Comparison of ENCODE assay signal across 10 cellular contexts in the genomic region with DNA sequence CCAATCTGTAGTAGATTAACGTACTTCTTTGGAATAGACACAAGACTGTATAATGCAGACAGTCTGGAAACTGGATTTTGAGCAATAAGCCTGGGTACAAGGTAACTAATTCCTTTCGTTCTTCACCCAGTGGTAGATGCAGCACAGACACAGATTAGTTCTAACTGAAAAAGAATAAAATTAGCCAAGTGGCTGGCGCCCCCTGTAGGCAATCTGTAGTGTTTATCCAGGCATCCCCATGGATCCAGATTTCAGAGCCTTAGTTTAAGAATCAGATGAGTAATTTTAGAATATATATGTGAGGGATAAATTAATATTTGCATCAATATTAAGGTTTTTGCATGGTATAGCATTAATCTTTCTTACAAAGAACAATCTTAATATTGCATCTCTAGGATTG.
DNase-seq lines count a peak whose midpoint lies in the region; ATAC-seq and TF ChIP-seq lines count a peak whose summit lies in the region.
"Had no signal": no experiment of that assay in that cellular context is flagged by ENCODE, and none has a peak within 500 bp of the region (broad histone marks: within the 10 kb centered on the region; RNA-seq: fewer than 3 reads in every experiment).

No MANE protein-coding gene starts in this region.

- no peak overlapping the region for H3K4me3 ChIP-seq in Karpas-422 (ENCODE audit: low read length)
- H3K4me3 ChIP-seq in SU-DHL-6 (ENCODE audit: insufficient read depth, low read length, poor library complexity, severe bottlenecking) = no peak overlapping the region
- no peak overlapping the region for H3K4me3 ChIP-seq in lower leg skin (ENCODE audit: low read depth, poor library complexity, severe bottlenecking)
- H3K4me3 ChIP-seq: BLaER1 treated with 17β-estradiol and CSF1 and Interleukin-3, amounts not matched to agents 10 nM and 100 nM; SJSA1 had no signal

- no peak for ATAC-seq in HG02973 (IDR thresholded peaks at IDR 0.05; ENCODE audit: unreplicated experiment)

- H3K4me2 ChIP-seq in Karpas-422 (ENCODE audit: low read depth, low read length, poor library complexity, severe bottlenecking) (no peak overlapping the region), SU-DHL-6 (ENCODE audit: low read depth, low read length, poor library complexity, severe bottlenecking) (no peak overlapping the region)
- H3K4me2 ChIP-seq: BLaER1 treated with 17β-estradiol and CSF1 and Interleukin-3, amounts not matched to agents 10 nM and 100 nM had no signal

- no peaks in the 10 kb centered on the region for H3K27me3 ChIP-seq in Karpas-422 (ENCODE audit: low read length)
- no peaks in the 10 kb centered on the region for H3K27me3 ChIP-seq in SU-DHL-6 (ENCODE audit: low read length)
- H3K27me3 ChIP-seq: BLaER1 treated with 17β-estradiol and CSF1 and Interleukin-3, amounts not matched to agents 10 nM and 100 nM; SJSA1 had no signal

- no peak overlapping the region for H2AFZ ChIP-seq in Karpas-422 (ENCODE audit: low read length)
- H2AFZ ChIP-seq in SU-DHL-6 (ENCODE audit: low read depth, low read length, severe bottlenecking) = no peak overlapping the region

- H3K79me2 ChIP-seq in Karpas-422 (ENCODE audit: low read length) (no peaks in the 10 kb centered on the region), SU-DHL-6 (ENCODE audit: insufficient read depth, low read length) (no peaks in the 10 kb centered on the region)

- H3F3A ChIP-seq in SU-DHL-6 (ENCODE audit: insufficient read depth) = no peaks in the 10 kb centered on the region

- no peaks in the 10 kb centered on the region for H3K4me1 ChIP-seq in Karpas-422 (ENCODE audit: low read length)
- H3K4me1 ChIP-seq: BLaER1 treated with 17β-estradiol and CSF1 and Interleukin-3, amounts not matched to agents 10 nM and 100 nM; SJSA1 had no signal

- H3K27ac ChIP-seq in Karpas-422 (ENCODE audit: low read length) (no peak overlapping the region), SU-DHL-6 (ENCODE audit: low read depth, low read length) (no peak overlapping the region)
- H3K27ac ChIP-seq: BLaER1 treated with 17β-estradiol and CSF1 and Interleukin-3, amounts not matched to agents 10 nM and 100 nM; SJSA1 had no signal

- peak; percentile 6 to 55 for DNase-seq in NCI-H2081 (lab: John Stamatoyannopoulos, UW)
- DNase-seq in NCI-H2081 treated with DMSO at 0.1 percent for 48 hours (lab: John Stamatoyannopoulos, UW) = no peak
- DNase-seq in Karpas-422 = peak; percentile 62
- peak; percentile 50 for DNase-seq in kidney tubule cell (ENCODE audit: low spot score)
- DNase-seq in activated CD4-positive, alpha-beta T cell treated with anti-CD3 and anti-CD28 coated beads, Interleukin-2, amount 50 U/mL, for 4 hours = no peak
- DNase-seq in lower leg skin (ENCODE audit: low spot score in 2 of 2) = no peak

- intact Hi-C loops in lower leg skin (cut with DNase I; ENCODE audit: low total_unique reads) = no loop called here

- 12 to 15% methylated on average over 3 of the region's 3 CpGs for WGBS in lower leg skin, 2 donors

- H4K20me1 ChIP-seq in Karpas-422 (ENCODE audit: insufficient read depth, low read depth, low read length) (no peaks in the 10 kb centered on the region), SU-DHL-6 (ENCODE audit: low read depth, low read length) (no peaks in the 10 kb centered on the region)
- H4K20me1 ChIP-seq: BLaER1 treated with 17β-estradiol and CSF1 and Interleukin-3, amounts not matched to agents 10 nM and 100 nM had no signal

- TF ChIP-seq POLR2A in lower leg skin (IDR thresholded peaks at IDR 0.05) = no peak

- H3K9me3 ChIP-seq in Karpas-422 (ENCODE audit: low read length) (no peaks in the 10 kb centered on the region), SU-DHL-6 (ENCODE audit: insufficient read depth, low read length) (no peaks in the 10 kb centered on the region)
- H3K9me3 ChIP-seq: BLaER1 treated with 17β-estradiol and CSF1 and Interleukin-3, amounts not matched to agents 10 nM and 100 nM had no signal

- no peak overlapping the region for H3K9ac ChIP-seq in Karpas-422 (ENCODE audit: low read length)
- H3K9ac ChIP-seq in SU-DHL-6 (ENCODE audit: low read length) = no peak overlapping the region
- H3K9ac ChIP-seq: BLaER1 treated with 17β-estradiol and CSF1 and Interleukin-3, amounts not matched to agents 10 nM and 100 nM had no signal

- H3K36me3 ChIP-seq in Karpas-422 (ENCODE audit: insufficient read depth, low read length) (no peaks in the 10 kb centered on the region), SU-DHL-6 (ENCODE audit: low read length) (no peaks in the 10 kb centered on the region)
- H3K36me3 ChIP-seq: BLaER1 treated with 17β-estradiol and CSF1 and Interleukin-3, amounts not matched to agents 10 nM and 100 nM; SJSA1 had no signal

- H3K9me2 ChIP-seq in Karpas-422 (replicated peaks; ENCODE audit: insufficient read depth, low read length) = no peaks in the 10 kb centered on the region
- H3K9me2 ChIP-seq in SU-DHL-6 (replicated peaks; ENCODE audit: insufficient read depth, low read length) = no peaks in the 10 kb centered on the region

- TF ChIP-seq CTCF in SU-DHL-6 (IDR thresholded peaks at IDR 0.05; ENCODE audit: insufficient read depth, low read length, poor library complexity, severe bottlenecking) (peak; percentile 78), lower leg skin (IDR thresholded peaks at IDR 0.05) (no peak)

Comparison
In these comparisons a context has a peak if more than half of its experiments do, and no peak if none do; other contexts are left out.
1. DNase-seq: peak in NCI-H2081 (2 of 2), Karpas-422 (single experiment) and kidney tubule cell (single experiment); none in NCI-H2081 treated with DMSO at 0.1 percent for 48 hours (single experiment), activated CD4-positive, alpha-beta T cell treated with anti-CD3 and anti-CD28 coated beads, Interleukin-2, amount 50 U/mL, for 4 hours (0 of 2) and lower leg skin (0 of 2).